Comparison of ENCODE assay signal across 20 cellular contexts in genomic region chr12:39975374-39975918, GRCh38.
DNase-seq lines count a peak whose midpoint lies in the region; ATAC-seq, FAIRE-seq and TF ChIP-seq lines count a peak whose summit lies in the region.
"Had no signal": no experiment of that assay in that cellular context is flagged by ENCODE, and none has a peak within 500 bp of the region (broad histone marks: within the 10 kb centered on the region; RNA-seq: fewer than 3 reads in every experiment).

No MANE protein-coding gene starts in this region.

- no peaks in the 10 kb centered on the region for H3K9me3 ChIP-seq in K562 (replicated peaks; ENCODE audit: control insufficient read depth, insufficient read depth, low read depth, low read length)

- ATAC-seq in K562: no peak
- no peak for ATAC-seq in GM18870 (IDR thresholded peaks at IDR 0.05; ENCODE audit: unreplicated experiment)
- ATAC-seq: Right ventricle myocardium inferior had no signal

- H3K9me1 ChIP-seq in K562 (ENCODE audit: control insufficient read depth, insufficient read depth, low read length): no peaks in the 10 kb centered on the region

- TF ChIP-seq RAD21 in K562 (CRISPR knock-in tag; conservative IDR thresholded peaks at IDR 0.05 in 1 of 2, IDR thresholded peaks at IDR 0.05 in 1 of 2): no peak

- H3K36me3 ChIP-seq in K562 (ENCODE audit: control insufficient read depth, insufficient read depth, low read length): no peaks in the 10 kb centered on the region

- DNase-seq in NOMO-1 treated with DMSO at 0.1 percent for 48 hours (lab: John Stamatoyannopoulos, UW; ENCODE audit: unreplicated experiment) (peak; percentile 26), NOMO-1 treated with dmso at 0.1 percent for 144 hours (lab: John Stamatoyannopoulos, UW; ENCODE audit: unreplicated experiment) (no peak), K562 (ENCODE audit: extremely low read depth in 1 of 4, low spot score in 3 of 4) (no peak), iris pigment epithelial cell (ENCODE audit: low read depth) (peak; percentile 36), SKM-1 treated with dmso at 0.1 percent for 144 hours (lab: John Stamatoyannopoulos, UW; ENCODE audit: unreplicated experiment) (no peak), NCI-H146 treated with DMSO at 0.1 percent for 48 hours (lab: John Stamatoyannopoulos, UW; ENCODE audit: unreplicated experiment) (no peak)
- DNase-seq: 8988T, DMS79, Kasumi-1, NCI-H1092 treated with DMSO at 0.1 percent for 48 hours, NCI-H1436 treated with DMSO at 0.1 percent for 48 hours, NCI-H2029, NCI-H2227 treated with DMSO at 0.1 percent for 48 hours, NCI-H510A treated with DMSO at 0.1 percent for 48 hours, NCI-H748 treated with DMSO at 0.1 percent for 48 hours, OCI-M1 had no signal

- FAIRE-seq in K562 (lab: Jason Lieb, UNC): no peak
- FAIRE-seq: H54 had no signal

- TF ChIP-seq CTCF in K562 (IDR thresholded peaks at IDR 0.05 in 2 of 3, conservative IDR thresholded peaks at IDR 0.05 in 1 of 3; ENCODE audit: insufficient read depth in 2 of 3, low read depth in 1 of 3, low read length in 3 of 3): no peak

- no peaks in the 10 kb centered on the region for H3K79me2 ChIP-seq in K562 (ENCODE audit: control insufficient read depth, insufficient read depth, low read length)

- in situ Hi-C loops in K562 (cut with MboI): no loop called here

- no peak for TF ChIP-seq POLR2A in K562 (conservative IDR thresholded peaks at IDR 0.05)

- no peak overlapping the region for H3K4me3 ChIP-seq in K562

- POLR2A ChIA-PET in K562 (lab: Yijun Ruan, JAX): no interaction called here

- no peaks in the 10 kb centered on the region; a peak in 1 of 5 replicates for H3K4me1 ChIP-seq in K562 (replicated peaks in 1 of 2; ENCODE audit: control insufficient read depth in 2 of 2, insufficient read depth in 2 of 2, low read length in 2 of 2)

- H3K27ac ChIP-seq in K562 (ENCODE audit: extremely low read depth, low read depth, low read length): no peak overlapping the region
- H3K27ac ChIP-seq: C4-2B had no signal

- H2AFZ ChIP-seq in K562 (ENCODE audit: low read depth, low read length): no peak overlapping the region

- intact Hi-C loops in K562 (cut with micrococcal nuclease): no loop called here

- H3K4me2 ChIP-seq in K562 (ENCODE audit: insufficient read depth, low read length): no peak overlapping the region

- H4K20me1 ChIP-seq in K562 (replicated peaks; ENCODE audit: control insufficient read depth, insufficient read depth, low read length): no peaks in the 10 kb centered on the region

- TF ChIP-seq EP300 in K562 (IDR thresholded peaks at IDR 0.05; ENCODE audit: low read length): no peak

- WGBS in K562 (ENCODE audit: insufficient coverage, low coverage, missing lambda C conversion rate): 44% methylated on average over 5 of the region's 5 CpGs

- no peaks in the 10 kb centered on the region for H3K27me3 ChIP-seq in K562 (ENCODE audit: control insufficient read depth in 2 of 2, insufficient read depth in 2 of 2, low read length in 2 of 2)

- H3K9ac ChIP-seq in K562 (ENCODE audit: insufficient read depth in 1 of 2, low read depth in 2 of 2, low read length in 2 of 2): no peak overlapping the region

- BruUV-seq in K562 (replicated peaks; lab: Mats Ljungman, UMichigan): no TSS peak

- CTCF ChIA-PET in K562 (lab: Yijun Ruan, JAX; ENCODE audit: low intra/inter-chr PET ratio): no interaction called here

TF ChIP-seq in K562, 482 proteins besides CTCF, POLR2A, EP300 and RAD21:
- TF ChIP-seq MEIS2 (IDR thresholded peaks at IDR 0.05; ENCODE audit: partially characterized antibody): peak; percentile 20
- no peak for TF ChIP-seq KLF13 (tag; IDR thresholded peaks at IDR 0.05; ENCODE audit: borderline replicate concordance, low read depth)

Comparison
In these comparisons a context has a peak if more than half of its experiments do, and no peak if none do; other contexts are left out.
1. DNase-seq: peak in NOMO-1 treated with DMSO at 0.1 percent for 48 hours (single experiment) and iris pigment epithelial cell (single experiment); none in NOMO-1 treated with dmso at 0.1 percent for 144 hours (single experiment), K562 (0 of 4), SKM-1 treated with dmso at 0.1 percent for 144 hours (single experiment) and NCI-H146 treated with DMSO at 0.1 percent for 48 hours (single experiment).